1 cellular context compared by ENCODE assay signal in the genomic region with DNA sequence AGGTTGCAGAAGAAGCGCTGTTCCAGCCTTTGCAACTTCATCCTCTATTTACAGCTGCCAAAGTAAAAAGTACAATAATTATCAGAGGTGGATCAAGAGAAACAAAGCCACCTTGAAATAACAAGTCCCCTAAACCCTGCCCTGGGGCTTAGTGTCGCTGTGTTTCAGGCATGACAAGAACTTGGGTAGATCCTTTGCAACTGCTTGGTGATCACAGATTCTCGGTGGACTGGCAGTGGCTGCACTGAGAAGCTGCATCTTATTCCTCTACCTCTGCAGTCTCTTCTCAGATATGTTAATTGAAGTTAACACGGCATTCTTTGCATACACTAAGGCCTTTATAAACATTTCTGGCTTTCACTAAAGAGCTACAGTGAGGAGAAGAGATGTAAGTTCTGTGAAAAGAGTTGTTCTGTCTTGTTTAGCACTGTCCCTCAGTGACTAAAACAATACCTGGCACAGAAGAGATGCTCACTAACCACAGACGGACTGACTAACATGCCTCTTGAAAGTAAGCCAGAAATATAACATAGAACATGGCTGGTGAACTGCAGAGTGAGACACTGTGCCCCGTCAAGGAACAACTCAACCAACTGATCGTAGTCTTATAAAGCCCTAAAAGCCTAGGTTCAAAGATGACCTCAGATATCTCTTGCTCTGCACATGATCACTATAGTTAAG.
TF ChIP-seq lines count a peak whose summit lies in the region.

No MANE protein-coding gene starts in this region.

TF ChIP-seq in WTC11, 78 proteins besides CTCF, POLR2A, EP300 and RAD21 (continued from another document):
- TF ChIP-seq, protein P1, sequence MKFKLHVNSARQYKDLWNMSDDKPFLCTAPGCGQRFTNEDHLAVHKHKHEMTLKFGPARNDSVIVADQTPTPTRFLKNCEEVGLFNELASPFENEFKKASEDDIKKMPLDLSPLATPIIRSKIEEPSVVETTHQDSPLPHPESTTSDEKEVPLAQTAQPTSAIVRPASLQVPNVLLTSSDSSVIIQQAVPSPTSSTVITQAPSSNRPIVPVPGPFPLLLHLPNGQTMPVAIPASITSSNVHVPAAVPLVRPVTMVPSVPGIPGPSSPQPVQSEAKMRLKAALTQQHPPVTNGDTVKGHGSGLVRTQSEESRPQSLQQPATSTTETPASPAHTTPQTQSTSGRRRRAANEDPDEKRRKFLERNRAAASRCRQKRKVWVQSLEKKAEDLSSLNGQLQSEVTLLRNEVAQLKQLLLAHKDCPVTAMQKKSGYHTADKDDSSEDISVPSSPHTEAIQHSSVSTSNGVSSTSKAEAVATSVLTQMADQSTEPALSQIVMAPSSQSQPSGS (CRISPR knock-in tag; IDR thresholded peaks at IDR 0.05; ENCODE audit: borderline replicate concordance, low read depth): no peak
- TF ChIP-seq ATF1 (CRISPR knock-in tag; IDR thresholded peaks at IDR 0.05) (no peak), EMX1 (CRISPR knock-in tag; IDR thresholded peaks at IDR 0.05) (no peak)
- TF ChIP-seq, protein P2, sequence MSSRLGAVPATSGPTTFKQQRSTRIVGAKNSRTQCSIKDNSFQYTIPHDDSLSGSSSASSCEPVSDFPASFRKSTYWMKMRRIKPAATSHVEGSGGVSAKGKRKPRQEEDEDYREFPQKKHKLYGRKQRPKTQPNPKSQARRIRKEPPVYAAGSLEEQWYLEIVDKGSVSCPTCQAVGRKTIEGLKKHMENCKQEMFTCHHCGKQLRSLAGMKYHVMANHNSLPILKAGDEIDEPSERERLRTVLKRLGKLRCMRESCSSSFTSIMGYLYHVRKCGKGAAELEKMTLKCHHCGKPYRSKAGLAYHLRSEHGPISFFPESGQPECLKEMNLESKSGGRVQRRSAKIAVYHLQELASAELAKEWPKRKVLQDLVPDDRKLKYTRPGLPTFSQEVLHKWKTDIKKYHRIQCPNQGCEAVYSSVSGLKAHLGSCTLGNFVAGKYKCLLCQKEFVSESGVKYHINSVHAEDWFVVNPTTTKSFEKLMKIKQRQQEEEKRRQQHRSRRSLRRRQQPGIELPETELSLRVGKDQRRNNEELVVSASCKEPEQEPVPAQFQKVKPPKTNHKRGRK (CRISPR knock-in tag; IDR thresholded peaks at IDR 0.05; ENCODE audit: borderline replicate concordance): no peak
- TF ChIP-seq, protein P3, sequence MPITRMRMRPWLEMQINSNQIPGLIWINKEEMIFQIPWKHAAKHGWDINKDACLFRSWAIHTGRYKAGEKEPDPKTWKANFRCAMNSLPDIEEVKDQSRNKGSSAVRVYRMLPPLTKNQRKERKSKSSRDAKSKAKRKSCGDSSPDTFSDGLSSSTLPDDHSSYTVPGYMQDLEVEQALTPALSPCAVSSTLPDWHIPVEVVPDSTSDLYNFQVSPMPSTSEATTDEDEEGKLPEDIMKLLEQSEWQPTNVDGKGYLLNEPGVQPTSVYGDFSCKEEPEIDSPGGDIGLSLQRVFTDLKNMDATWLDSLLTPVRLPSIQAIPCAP (CRISPR knock-in tag; IDR thresholded peaks at IDR 0.05): no peak
TF ChIP-seq in WTC11: peak in this region for 0.
